Comparison of ENCODE assay signal across 13 cellular contexts in genomic region chr13:60165391-60166099, GRCh38. TPM values are rescaled to one million over a fixed set of nuclear protein-coding genes. Genes with fewer than 3 reads are reported as not detected.
DNase-seq lines count a peak whose midpoint lies in the region; ATAC-seq and TF ChIP-seq lines count a peak whose summit lies in the region.
"Had no signal": no experiment of that assay in that cellular context is flagged by ENCODE, and none has a peak within 500 bp of the region (broad histone marks: within the 10 kb centered on the region; RNA-seq: fewer than 3 reads in every experiment).

No MANE protein-coding gene starts in this region.

- TF ChIP-seq CTCF in CD8-positive, alpha-beta T cell (IDR thresholded peaks at IDR 0.05), result no peak
- no peak for TF ChIP-seq CTCF in omental fat pad (IDR thresholded peaks at IDR 0.05)

- no peak for ATAC-seq in CD8-positive, alpha-beta T cell
- no peak for ATAC-seq in naive thymus-derived CD4-positive, alpha-beta T cell
- no peak for ATAC-seq in omental fat pad (ENCODE audit: low FRiP score)
- ATAC-seq in GM21723 (IDR thresholded peaks at IDR 0.05; ENCODE audit: unreplicated experiment), result no peak
- ATAC-seq in stimulated activated effector memory CD8-positive, alpha-beta T cell treated with anti-CD3 and anti-CD28 coated beads, Interleukin-12 subunit alpha, Interleukin-12 subunit beta, amount 100 ng/mL, for 72 hours, result no peak
- ATAC-seq: foreskin keratinocyte had no signal

- POLR2A ChIA-PET in CD8-positive, alpha-beta T cell (lab: Charles Lee), result no interaction called here
- POLR2A ChIA-PET in naive thymus-derived CD4-positive, alpha-beta T cell (lab: Charles Lee), result interaction anchor here (1.9 kb wide), 1 partner anchor 231 kb away, joined by 6 read pairs; the partner anchor contains the start of gene TDRD3

- peaks cover 6% of the 10 kb centered on the region for H3K36me3 Mint-ChIP-seq in CD8-positive, alpha-beta T cell
- H3K36me3 Mint-ChIP-seq in naive thymus-derived CD4-positive, alpha-beta T cell, result peaks cover 0 to 9% (median 0%) of the 10 kb centered on the region in 5 donors
- H3K36me3 Mint-ChIP-seq in stimulated activated effector memory CD8-positive, alpha-beta T cell treated with anti-CD3 and anti-CD28 coated beads, Interleukin-12 subunit alpha, Interleukin-12 subunit beta, amount 100 ng/mL, for 72 hours, result peaks cover 15% of the 10 kb centered on the region

- intact Hi-C loops in CD8-positive, alpha-beta T cell (cut with DNase I, micrococcal nuclease), result loop anchor here (2.0 to 10.0 kb wide), 2 partner anchors 231 to 269 kb away; partner anchors contain the start of gene TDRD3 (in 1 of the 2)
- intact Hi-C loops in naive thymus-derived CD4-positive, alpha-beta T cell (cut with micrococcal nuclease), result loop anchor here in 1 of 2 donors (10.0 kb wide), 1 partner anchor 481 kb away; no protein-coding TSS in a partner anchor

- no peaks in the 10 kb centered on the region for H3K9me3 Mint-ChIP-seq in CD8-positive, alpha-beta T cell
- peaks cover 0 to 4% (median 0%) of the 10 kb centered on the region in 11 donors for H3K9me3 Mint-ChIP-seq in naive thymus-derived CD4-positive, alpha-beta T cell
- H3K9me3 Mint-ChIP-seq in stimulated activated effector memory CD8-positive, alpha-beta T cell treated with anti-CD3 and anti-CD28 coated beads, Interleukin-12 subunit alpha, Interleukin-12 subunit beta, amount 100 ng/mL, for 72 hours, result no peaks in the 10 kb centered on the region

- no peak overlapping the region for H3K4me3 ChIP-seq in CD8-positive, alpha-beta T cell (ENCODE audit: low read depth, low read length)
- peak overlapping the region; percentile 82 for H3K4me3 ChIP-seq in HUES6 (ENCODE audit: low read depth, low read length)
- H3K4me3 ChIP-seq in naive thymus-derived CD4-positive, alpha-beta T cell (ENCODE audit: low read length), result no peak overlapping the region

- no peaks in the 10 kb centered on the region for H3K9me3 ChIP-seq in CD8-positive, alpha-beta T cell (ENCODE audit: low read length)
- H3K9me3 ChIP-seq in HUES6 (ENCODE audit: control insufficient read depth, insufficient read depth, low read depth, low read length), result no peaks in the 10 kb centered on the region
- no peaks in the 10 kb centered on the region for H3K9me3 ChIP-seq in naive thymus-derived CD4-positive, alpha-beta T cell (ENCODE audit: control insufficient read depth in 2 of 3, low read length in 3 of 3)
- H3K9me3 ChIP-seq: suprapubic skin had no signal

- H3K9ac ChIP-seq in HUES6 (ENCODE audit: low read length), result peak overlapping the region; percentile 97
- H3K9ac ChIP-seq: KMS-11 had no signal

- no peak for DNase-seq in CD8-positive, alpha-beta T cell
- DNase-seq in astrocyte of the hippocampus (ENCODE audit: low read depth, low spot score), result peak; percentile 18
- no peak for DNase-seq in naive thymus-derived CD4-positive, alpha-beta T cell
- DNase-seq in omental fat pad (ENCODE audit: low spot score), result no peak
- DNase-seq in activated effector memory CD4-positive, alpha-beta T cell treated with anti-CD3 and anti-CD28 coated beads, Interleukin-2, amount 50 U/mL, for 16 hours, result no peak
- no peak for DNase-seq in stimulated activated effector memory CD8-positive, alpha-beta T cell treated with anti-CD3 and anti-CD28 coated beads, Interleukin-12 subunit alpha, Interleukin-12 subunit beta, amount 100 ng/mL, for 72 hours (ENCODE audit: low spot score in 2 of 2)
- DNase-seq: amygdala, NCI-H524 had no signal

- no peaks in the 10 kb centered on the region for H3K36me3 ChIP-seq in CD8-positive, alpha-beta T cell (ENCODE audit: insufficient read depth, low read length)
- peaks cover 7% of the 10 kb centered on the region; the same call in 1 of the 2 replicates for H3K36me3 ChIP-seq in HUES6 (ENCODE audit: control insufficient read depth, insufficient read depth, low read length)
- peaks cover 0 to 4% (median 0%) of the 10 kb centered on the region in 3 experiments for H3K36me3 ChIP-seq in naive thymus-derived CD4-positive, alpha-beta T cell (ENCODE audit: control insufficient read depth in 2 of 3, insufficient read depth in 3 of 3, low read length in 3 of 3)
- H3K36me3 ChIP-seq: suprapubic skin had no signal

- no peak overlapping the region for H3K27ac ChIP-seq in CD8-positive, alpha-beta T cell (ENCODE audit: low read depth, low read length)
- H3K27ac ChIP-seq in HUES6 (ENCODE audit: low read depth, low read length), result peak overlapping the region; percentile 87
- no peak overlapping the region for H3K27ac ChIP-seq in naive thymus-derived CD4-positive, alpha-beta T cell (ENCODE audit: low read depth, low read length)
- H3K27ac ChIP-seq: KMS-11 had no signal

- peaks cover 24% of the 10 kb centered on the region for H3K4me1 Mint-ChIP-seq in CD8-positive, alpha-beta T cell (ENCODE audit: low read depth)
- peaks cover 20 to 34% (median 29%) of the 10 kb centered on the region in 7 donors for H3K4me1 Mint-ChIP-seq in naive thymus-derived CD4-positive, alpha-beta T cell
- peaks cover 32% of the 10 kb centered on the region for H3K4me1 Mint-ChIP-seq in stimulated activated effector memory CD8-positive, alpha-beta T cell treated with anti-CD3 and anti-CD28 coated beads, Interleukin-12 subunit alpha, Interleukin-12 subunit beta, amount 100 ng/mL, for 72 hours

- peaks cover 16% of the 10 kb centered on the region for H3K4me1 ChIP-seq in CD8-positive, alpha-beta T cell (ENCODE audit: insufficient read depth, low read length)
- peaks cover 30% of the 10 kb centered on the region for H3K4me1 ChIP-seq in HUES6 (ENCODE audit: control insufficient read depth, insufficient read depth, low read length)
- no peaks in the 10 kb centered on the region for H3K4me1 ChIP-seq in naive thymus-derived CD4-positive, alpha-beta T cell (ENCODE audit: control insufficient read depth in 2 of 2, insufficient read depth in 2 of 2, low read length in 2 of 2)

- H3K27ac Mint-ChIP-seq in CD8-positive, alpha-beta T cell, result peak overlapping the region; percentile 95
- peak overlapping the region in 8 of 9 donors; percentile 14 to 96 (median 94) for H3K27ac Mint-ChIP-seq in naive thymus-derived CD4-positive, alpha-beta T cell
- H3K27ac Mint-ChIP-seq in stimulated activated effector memory CD8-positive, alpha-beta T cell treated with anti-CD3 and anti-CD28 coated beads, Interleukin-12 subunit alpha, Interleukin-12 subunit beta, amount 100 ng/mL, for 72 hours, result no peak overlapping the region

- H3K27me3 Mint-ChIP-seq in CD8-positive, alpha-beta T cell (ENCODE audit: low read depth), result peaks cover 4% of the 10 kb centered on the region
- H3K27me3 Mint-ChIP-seq in naive thymus-derived CD4-positive, alpha-beta T cell, result peaks cover 2 to 10% (median 5%) of the 10 kb centered on the region in 5 donors

- H3K27me3 ChIP-seq in CD8-positive, alpha-beta T cell (ENCODE audit: insufficient read depth, low read length), result no peaks in the 10 kb centered on the region
- H3K27me3 ChIP-seq in HUES6 (ENCODE audit: control insufficient read depth, insufficient read depth, low read length), result no peaks in the 10 kb centered on the region
- no peaks in the 10 kb centered on the region for H3K27me3 ChIP-seq in naive thymus-derived CD4-positive, alpha-beta T cell (ENCODE audit: control insufficient read depth in 2 of 2, insufficient read depth in 2 of 2, low read length in 2 of 2)
- H3K27me3 ChIP-seq: foreskin keratinocyte had no signal

- CTCF ChIA-PET in CD8-positive, alpha-beta T cell (lab: Charles Lee), result interaction anchor here (0.6 kb wide), 1 partner anchor 274 kb away, joined by 4 read pairs; no protein-coding TSS in a partner anchor
- CTCF ChIA-PET in naive thymus-derived CD4-positive, alpha-beta T cell (lab: Charles Lee), result interaction anchor here (0.7 to 0.9 kb wide), 2 partner anchors 230 to 266 kb away, joined by 3 read pairs; no protein-coding TSS in a partner anchor

- H3K4me3 Mint-ChIP-seq in CD8-positive, alpha-beta T cell, result no peak overlapping the region
- H3K4me3 Mint-ChIP-seq in naive thymus-derived CD4-positive, alpha-beta T cell, result peak overlapping the region in 5 of 10 donors; percentile 14 to 98 (median 92)
- H3K4me3 Mint-ChIP-seq in stimulated activated effector memory CD8-positive, alpha-beta T cell treated with anti-CD3 and anti-CD28 coated beads, Interleukin-12 subunit alpha, Interleukin-12 subunit beta, amount 100 ng/mL, for 72 hours, result no peak overlapping the region

RNA-seq across cellular contexts. Expression of gene DIAPH3, which starts 1.8 kb away (rescaled TPM):
- total RNA-seq in CD8-positive, alpha-beta T cell, result under 1 TPM; 0.06 to 0.11 TPM
- 10 to 100 TPM in 1 of 5 experiments, under 1 TPM in 1, not detected in 3; 0.37 to 17.5 TPM for total RNA-seq in naive thymus-derived CD4-positive, alpha-beta T cell
- not detected for polyA plus RNA-seq in naive thymus-derived CD4-positive, alpha-beta T cell
- 1 to 10 TPM in 2 of 4 donors, under 1 TPM in 2; 0.31 to 2.0 (median 1.1) TPM for total RNA-seq in omental fat pad
